In the genomic region with DNA sequence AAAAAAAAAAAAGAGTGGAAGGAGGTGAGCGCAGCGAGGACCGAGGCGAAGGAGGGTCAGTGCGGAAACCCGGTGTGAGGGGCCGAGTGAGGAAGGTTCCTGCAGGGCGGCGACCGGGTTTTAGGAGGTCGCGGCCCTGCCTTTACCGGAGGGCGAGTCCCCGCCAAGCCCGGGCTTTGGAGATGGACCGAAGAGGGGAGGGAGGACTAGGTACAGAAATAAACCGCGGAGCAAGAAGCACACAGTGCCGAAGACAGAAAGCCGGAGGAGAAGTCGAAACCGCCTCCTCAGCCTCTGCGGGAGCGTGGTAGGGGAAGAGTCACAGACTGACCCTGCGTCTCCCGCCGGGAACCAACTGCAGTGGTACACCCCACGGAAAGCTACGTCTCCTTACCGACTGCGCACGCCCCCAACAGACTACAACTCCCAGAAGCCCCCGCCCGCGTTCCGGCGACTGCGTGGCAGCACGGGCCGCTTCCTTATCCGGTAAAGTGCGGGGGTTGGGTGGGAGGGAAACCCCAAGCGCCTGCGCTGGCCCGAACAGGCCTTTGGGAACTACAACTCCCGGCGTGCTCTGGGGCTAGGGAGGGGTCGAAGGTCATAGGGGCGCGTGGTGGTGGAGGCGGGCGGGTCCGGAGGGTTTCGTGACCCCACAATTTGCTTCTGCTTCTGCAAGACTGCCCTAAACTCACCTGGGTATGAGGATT, we compare ENCODE assay signal across 8 cellular contexts. TPM values are rescaled to one million over a fixed set of nuclear protein-coding genes. Genes with fewer than 3 reads are reported as not detected.
DNase-seq lines count a peak whose midpoint lies in the region; ATAC-seq and TF ChIP-seq lines count a peak whose summit lies in the region.

A gene (minus strand): TSS at position 365 of the 707 bp plus-strand sequence. CDS start 380 bp downstream, outside the sequence.

- H3K27ac ChIP-seq in left ventricle myocardium inferior (replicated peaks) (peak within 1 kb of the TSS; percentile 89), upper lobe of left lung (peak within 1 kb of the TSS; percentile 75 to 90 (median 82))

- peak in 3 of 4 donors; percentile 57 to 89 (median 71) for TF ChIP-seq POLR2A in upper lobe of left lung (IDR thresholded peaks at IDR 0.05)

- peak; percentile 77 for DNase-seq in NCI-H1694 (lab: John Stamatoyannopoulos, UW)
- peak; percentile 94 for DNase-seq in amniotic stem cell (lab: John Stamatoyannopoulos, UW)
- DNase-seq in left ventricle myocardium inferior = peak; percentile 98
- DNase-seq in posterior vena cava (ENCODE audit: low spot score) = peak; percentile 99
- peak; percentile 97 to 99 for DNase-seq in upper lobe of left lung

- H3K4me3 ChIP-seq in left ventricle myocardium inferior (peak within 1 kb of the TSS; percentile 91), upper lobe of left lung (peak within 1 kb of the TSS; percentile 79 to 94 (median 84))

- H3K36me3 ChIP-seq in left ventricle myocardium inferior (peaks cover 20% of the 10 kb centered on the region), upper lobe of left lung (peaks cover 0 to 21% (median 5%) of the 10 kb centered on the region in 4 donors)

- TF ChIP-seq CTCF in left ventricle myocardium inferior (IDR thresholded peaks at IDR 0.05; ENCODE audit: borderline replicate concordance) = peak; percentile 2
- no peak for TF ChIP-seq CTCF in upper lobe of left lung (IDR thresholded peaks at IDR 0.05)

- ATAC-seq in GM18498 (IDR thresholded peaks at IDR 0.05; ENCODE audit: unreplicated experiment) (peak; percentile 98), HG02885 (IDR thresholded peaks at IDR 0.05; ENCODE audit: poor library complexity, unreplicated experiment) (peak; percentile 96), upper lobe of left lung (ENCODE audit: low FRiP score in 2 of 2) (peak; percentile 100)

- H3K4me1 ChIP-seq in left ventricle myocardium inferior = peaks cover 21% of the 10 kb centered on the region
- peaks cover 9 to 26% (median 22%) of the 10 kb centered on the region in 4 donors for H3K4me1 ChIP-seq in upper lobe of left lung

- 0 to 1% methylated on average over 21 to 53 of the region's 55 CpGs for WGBS in upper lobe of left lung, 2 donors

- TF ChIP-seq EP300 in upper lobe of left lung (IDR thresholded peaks at IDR 0.05) = no peak

- H3K27me3 ChIP-seq in left ventricle myocardium inferior (ENCODE audit: low read depth) = no peaks in the 10 kb centered on the region
- H3K27me3 ChIP-seq in upper lobe of left lung = no peaks in the 10 kb centered on the region

- intact Hi-C loops in T-helper 1 cell treated with Interleukin-12 subunit alpha and Interleukin-12 subunit beta and Interleukin-4 antibody, amounts not matched to agents 30 ng/mL and 1 ng/mL, for 36 hours (cut with micrococcal nuclease) = loop anchor here (1.0 to 5.0 kb wide), 12 partner anchors 12 to 904 kb away; a partner anchor contains a TSS
- intact Hi-C loops in left ventricle myocardium inferior (cut with micrococcal nuclease) (no loop called here), posterior vena cava (cut with DNase I) (no loop called here)

- peaks cover 9% of the 10 kb centered on the region for H3K9me3 ChIP-seq in left ventricle myocardium inferior (replicated peaks)
- no peaks in the 10 kb centered on the region for H3K9me3 ChIP-seq in upper lobe of left lung

RNA-seq across cellular contexts. Expression of the gene that starts here (rescaled TPM):
- total RNA-seq in T-helper 1 cell treated with Interleukin-12 subunit alpha and Interleukin-12 subunit beta and Interleukin-4 antibody, amounts not matched to agents 30 ng/mL and 1 ng/mL, for 36 hours = 13.0 and 14.2 TPM in 2 replicates
- total RNA-seq in left ventricle myocardium inferior (4.8 TPM), posterior vena cava (10 to 100 TPM in 1 of 2 donors, 1 to 10 TPM in 1; 9.9 to 14.6 TPM), upper lobe of left lung (10 to 100 TPM in 4 of 6 donors, 1 to 10 TPM in 2; 5.0 to 23.4 (median 10.6) TPM)

Comparison
In these comparisons a context has a peak if more than half of its experiments do, and no peak if none do; other contexts are left out.
1. Peak in every context shown above with its lines: DNase-seq, ATAC-seq, H3K4me3 ChIP-seq and H3K27ac ChIP-seq.